Comparison of ENCODE assay signal across 11 cellular contexts in genomic region chr9:124480621-124480981, GRCh38. TPM values are rescaled to one million over a fixed set of nuclear protein-coding genes. Genes with fewer than 3 reads are reported as not detected.
A peak's percentile ranks its signal among the peaks of the same experiment; 100 is the strongest.
DNase-seq lines count a peak whose midpoint lies in the region; ATAC-seq and TF ChIP-seq lines count a peak whose summit lies in the region.
"Had no signal": no experiment of that assay in that cellular context is flagged by ENCODE, and none has a peak within 500 bp of the region (broad histone marks: within the 10 kb centered on the region; RNA-seq: fewer than 3 reads in every experiment).

No MANE protein-coding gene starts in this region.

- no peaks in the 10 kb centered on the region for H3K9me3 ChIP-seq in mucosa of descending colon
- H3K9me3 ChIP-seq: left lung, thoracic aorta had no signal

- ATAC-seq in mucosa of descending colon (peak; percentile 71), GM18909 (IDR thresholded peaks at IDR 0.05; ENCODE audit: poor library complexity, unreplicated experiment) (no peak), HG02840 (IDR thresholded peaks at IDR 0.05; ENCODE audit: low FRiP score, unreplicated experiment) (no peak)
- ATAC-seq: left lung had no signal

- intact Hi-C loops in mucosa of descending colon (cut with DNase I, micrococcal nuclease): no loop called here

- H3K4me3 ChIP-seq in GM06990 (replicated peaks; ENCODE audit: low read depth, low read length): no peak overlapping the region
- no peak overlapping the region for H3K4me3 ChIP-seq in WI38 (ENCODE audit: low read depth, low read length)
- no peak overlapping the region for H3K4me3 ChIP-seq in mucosa of descending colon
- H3K4me3 ChIP-seq: left lung, SK-N-MC, thoracic aorta had no signal

- TF ChIP-seq CTCF in GM06990 (IDR thresholded peaks at IDR 0.05; ENCODE audit: insufficient read depth, low read length, poor library complexity, severe bottlenecking): peak; percentile 85
- 0 out of 2 replicates have a peak, but pooled peaks have one; percentile 52 for TF ChIP-seq CTCF in WI38 (IDR thresholded peaks at IDR 0.05; ENCODE audit: low read depth, low read length)
- TF ChIP-seq CTCF in mucosa of descending colon (IDR thresholded peaks at IDR 0.05): no peak

- peaks cover 6% of the 10 kb centered on the region for H3K4me1 ChIP-seq in mucosa of descending colon (ENCODE audit: low read depth)

- H3K36me3 ChIP-seq in GM06990 (ENCODE audit: control insufficient read depth, insufficient read depth, low read length) (no peaks in the 10 kb centered on the region), mucosa of descending colon (ENCODE audit: low read depth) (no peaks in the 10 kb centered on the region)
- H3K36me3 ChIP-seq: left lung, thoracic aorta had no signal

- peaks cover 2% of the 10 kb centered on the region for H3K27me3 ChIP-seq in GM06990 (replicated peaks; ENCODE audit: control insufficient read depth, insufficient read depth, low read length)

- DNase-seq in GM06990 (ENCODE audit: extremely low read depth, insufficient read length) (peak; percentile 42), Kasumi-1 (lab: John Stamatoyannopoulos, UW) (peak; percentile 71 to 75), mucosa of descending colon (peak in 1 of 3 donors; percentile 40), dedifferentiated amniotic fluid mesenchymal stem cell (ENCODE audit: extremely low spot score) (no peak), hippocampal formation (lab: John Stamatoyannopoulos, UW) (no peak)

RNA-seq across cellular contexts. Expression of gene NR5A1, which starts 26.6 kb away (rescaled TPM):
- total RNA-seq in mucosa of descending colon: under 1 TPM in 1 of 3 donors, not detected in 2; 0.12 TPM
- total RNA-seq: thoracic aorta had no signal

RNA-seq across cellular contexts. Expression of gene ADGRD2, which starts 30.4 kb away (rescaled TPM):
- total RNA-seq in mucosa of descending colon: not detected
- total RNA-seq: left lung, thoracic aorta had no signal

Comparison
In these comparisons a context has a peak if more than half of its experiments do, and no peak if none do; other contexts are left out.
1. DNase-seq: peak in GM06990 (single experiment) and Kasumi-1 (2 of 2); none in dedifferentiated amniotic fluid mesenchymal stem cell (single experiment) and hippocampal formation (0 of 2).